Comparison of ENCODE assay signal across 22 cellular contexts in the genomic region with DNA sequence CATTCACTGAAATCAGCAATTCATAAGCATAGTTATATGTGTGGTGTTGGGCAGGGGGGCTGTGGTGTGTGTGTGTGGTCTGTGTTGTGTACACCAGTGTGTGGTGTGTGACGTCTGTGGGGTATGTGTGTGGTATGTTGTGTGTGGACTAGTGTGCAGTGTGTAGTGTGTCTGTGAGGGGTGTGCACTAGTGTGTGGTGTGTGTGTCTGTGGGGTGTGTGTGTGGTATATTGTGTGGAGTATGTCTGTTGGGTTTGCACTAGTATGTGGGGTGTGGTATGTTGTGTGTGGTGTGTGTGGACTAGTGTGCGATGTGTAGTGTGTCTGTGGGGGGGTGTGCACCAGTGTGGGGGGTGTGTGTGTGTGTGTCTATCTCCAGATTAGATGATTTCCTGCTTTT. TPM values are rescaled to one million over a fixed set of nuclear protein-coding genes. Genes with fewer than 3 reads are reported as not detected.
A peak's percentile ranks its signal among the peaks of the same experiment; 100 is the strongest.
DNase-seq lines count a peak whose midpoint lies in the region; ATAC-seq, FAIRE-seq and TF ChIP-seq lines count a peak whose summit lies in the region.
"Had no signal": no experiment of that assay in that cellular context is flagged by ENCODE, and none has a peak within 500 bp of the region (broad histone marks: within the 10 kb centered on the region; RNA-seq: fewer than 3 reads in every experiment).

No MANE protein-coding gene starts in this region.

- TF ChIP-seq POLR2A in HCT116 (IDR thresholded peaks at IDR 0.05; ENCODE audit: borderline replicate concordance, extremely low read depth, insufficient read depth, insufficient read length) (no peak), K562 (conservative IDR thresholded peaks at IDR 0.05) (no peak), gastroesophageal sphincter (IDR thresholded peaks at IDR 0.05) (no peak)

- TF ChIP-seq EP300 in K562 (IDR thresholded peaks at IDR 0.05; ENCODE audit: low read length), result no peak
- no peak for TF ChIP-seq EP300 in gastroesophageal sphincter (IDR thresholded peaks at IDR 0.05)

- no peaks in the 10 kb centered on the region for H3K79me2 ChIP-seq in HCT116 (ENCODE audit: insufficient read depth, low read length)
- no peaks in the 10 kb centered on the region for H3K79me2 ChIP-seq in K562 (ENCODE audit: control insufficient read depth, insufficient read depth, low read length)
- no peaks in the 10 kb centered on the region for H3K79me2 ChIP-seq in trophoblast cell (ENCODE audit: control insufficient read depth, insufficient read depth, low read length, poor library complexity)

- ATAC-seq in HCT116 (no peak), K562 (no peak), gastroesophageal sphincter (no peak)

- H3K4ac ChIP-seq in trophoblast cell (ENCODE audit: low read depth, low read length), result no peak overlapping the region

- no peak overlapping the region for H3K4me3 Mint-ChIP-seq in activated naive CD4-positive, alpha-beta T cell treated with anti-CD3 and anti-CD28 coated beads, Interleukin-2, amount 50 U/mL, for 24 hours

- RAD21 ChIA-PET in HCT116 (lab: Charles Lee; ENCODE audit: low non-redundant PET in 1 of 2, low total read pairs in 2 of 2, uncharacterized antibody in 2 of 2, unreplicated experiment in 2 of 2), result no interaction called here

- H3K18ac ChIP-seq in trophoblast cell (ENCODE audit: low read length), result no peak overlapping the region

- no peaks in the 10 kb centered on the region for H3K9me2 ChIP-seq in HCT116 (ENCODE audit: insufficient read depth)

- no peak overlapping the region for H2AK5ac ChIP-seq in trophoblast cell (ENCODE audit: low read length)

- 0% methylated on average over 1 of the region's 2 CpGs for WGBS in K562 (ENCODE audit: insufficient coverage, low coverage, missing lambda C conversion rate)
- WGBS in trophoblast cell (ENCODE audit: extremely low coverage, insufficient coverage, insufficient read length), result 100% methylated on average over 1 of the region's 2 CpGs
- 50 to 80% methylated on average over 1 to 2 of the region's 2 CpGs for WGBS in gastroesophageal sphincter (ENCODE audit: low coverage in 1 of 2), 2 donors

- CTCF ChIA-PET in HCT116 (lab: Charles Lee), result no interaction called here
- CTCF ChIA-PET in K562 (lab: Yijun Ruan, JAX; ENCODE audit: low intra/inter-chr PET ratio), result interaction anchor here (2.7 kb wide), 1 partner anchor 276 kb away, joined by 26 read pairs; no protein-coding TSS in a partner anchor

- TF ChIP-seq RAD21 in HCT116 (IDR thresholded peaks at IDR 0.05; ENCODE audit: low read depth), result no peak
- TF ChIP-seq RAD21 in K562 (CRISPR knock-in tag; conservative IDR thresholded peaks at IDR 0.05 in 1 of 2, IDR thresholded peaks at IDR 0.05 in 1 of 2), result no peak

- no peak overlapping the region for H3K4me3 ChIP-seq in HCT116 (replicated peaks in 1 of 2; ENCODE audit: low read depth in 1 of 2, low read length in 2 of 2)
- H3K4me3 ChIP-seq in K562, result no peak overlapping the region
- H3K4me3 ChIP-seq in trophoblast cell (ENCODE audit: low read depth, low read length), result peak overlapping the region; percentile 57
- H3K4me3 ChIP-seq in kidney (ENCODE audit: low read length in 2 of 2), result no peak overlapping the region
- no peak overlapping the region for H3K4me3 ChIP-seq in gastroesophageal sphincter
- H3K4me3 ChIP-seq: body of pancreas, lung, Peyer's patch, testis had no signal

- no peaks in the 10 kb centered on the region for H3K9me1 ChIP-seq in K562 (ENCODE audit: control insufficient read depth, insufficient read depth, low read length)

- POLR2A ChIA-PET in HCT116 (lab: Charles Lee), result no interaction called here
- POLR2A ChIA-PET in K562 (lab: Yijun Ruan, JAX), result no interaction called here

- TF ChIP-seq CTCF in HCT116 (IDR thresholded peaks at IDR 0.05 in 2 of 3, conservative IDR thresholded peaks at IDR 0.05 in 1 of 3; ENCODE audit: borderline replicate concordance in 1 of 3, insufficient read depth in 1 of 3, low read depth in 2 of 3, low read length in 2 of 3) (no peak), K562 (IDR thresholded peaks at IDR 0.05 in 2 of 3, conservative IDR thresholded peaks at IDR 0.05 in 1 of 3; ENCODE audit: insufficient read depth in 2 of 3, low read depth in 1 of 3, low read length in 3 of 3) (no peak), kidney (IDR thresholded peaks at IDR 0.05; ENCODE audit: borderline replicate concordance, extremely low read depth, insufficient read depth) (no peak), gastroesophageal sphincter (IDR thresholded peaks at IDR 0.05) (no peak)

- H3K9me3 Mint-ChIP-seq in activated naive CD4-positive, alpha-beta T cell treated with anti-CD3 and anti-CD28 coated beads, Interleukin-2, amount 50 U/mL, for 24 hours, result no peaks in the 10 kb centered on the region
- H3K9me3 Mint-ChIP-seq: CD8-positive, alpha-beta memory T cell had no signal

- no peak overlapping the region for H2BK120ac ChIP-seq in trophoblast cell (ENCODE audit: insufficient read depth, low read length, poor library complexity)

- no peaks in the 10 kb centered on the region for H3K79me1 ChIP-seq in trophoblast cell (ENCODE audit: low read length)

- H3K27ac ChIP-seq in HCT116 (ENCODE audit: low read depth, low read length) (no peak overlapping the region), K562 (ENCODE audit: extremely low read depth, low read depth, low read length) (no peak overlapping the region), trophoblast cell (ENCODE audit: low read depth, low read length) (no peak overlapping the region), kidney (ENCODE audit: low read depth in 2 of 2, low read length in 2 of 2) (no peak overlapping the region), gastroesophageal sphincter (no peak overlapping the region)
- H3K27ac ChIP-seq: body of pancreas, Peyer's patch, testis had no signal

- H3K27ac Mint-ChIP-seq in activated naive CD4-positive, alpha-beta T cell treated with anti-CD3 and anti-CD28 coated beads, Interleukin-2, amount 50 U/mL, for 24 hours, result peak overlapping the region; percentile 0

- H2AFZ ChIP-seq in HCT116 (ENCODE audit: low read depth, low read length, poor library complexity, severe bottlenecking) (peak overlapping the region; percentile 46), K562 (ENCODE audit: low read depth, low read length) (no peak overlapping the region), trophoblast cell (ENCODE audit: insufficient read depth, low read length, poor library complexity) (no peak overlapping the region)

- H3K4me1 ChIP-seq in HCT116 (ENCODE audit: control insufficient read depth in 1 of 2, insufficient read depth in 2 of 2, low read length in 2 of 2) (peaks cover 0 to 19% of the 10 kb centered on the region in 2 experiments; a peak in 3 of 4 replicates), K562 (replicated peaks in 1 of 2; ENCODE audit: control insufficient read depth in 2 of 2, insufficient read depth in 2 of 2, low read length in 2 of 2) (peaks cover 12 to 21% of the 10 kb centered on the region in 2 experiments; a peak in 4 of 5 replicates), trophoblast cell (ENCODE audit: control insufficient read depth in 1 of 2, insufficient read depth in 2 of 2, low read length in 2 of 2) (no peaks in the 10 kb centered on the region), kidney (ENCODE audit: control insufficient read depth in 1 of 2, insufficient read depth in 1 of 2, low read depth in 1 of 2, low read length in 2 of 2) (peaks cover 0 to 3% of the 10 kb centered on the region in 2 donors), gastroesophageal sphincter (peaks cover 0 to 17% (median 2%) of the 10 kb centered on the region in 3 donors)
- H3K4me1 ChIP-seq: testis had no signal

- no peaks in the 10 kb centered on the region for H3K27me3 ChIP-seq in HCT116 (ENCODE audit: insufficient read depth, low read length)
- H3K27me3 ChIP-seq in K562 (ENCODE audit: control insufficient read depth in 2 of 2, insufficient read depth in 2 of 2, low read length in 2 of 2), result no peaks in the 10 kb centered on the region
- no peaks in the 10 kb centered on the region for H3K27me3 ChIP-seq in trophoblast cell (ENCODE audit: insufficient read depth, low read length)
- peaks cover 29% of the 10 kb centered on the region for H3K27me3 ChIP-seq in gastroesophageal sphincter
- H3K27me3 ChIP-seq: body of pancreas, Peyer's patch, testis had no signal

- H2BK12ac ChIP-seq in trophoblast cell (ENCODE audit: low read length), result no peak overlapping the region

- H3K36me3 ChIP-seq in HCT116 (ENCODE audit: control insufficient read depth in 1 of 2, insufficient read depth in 2 of 2, low read length in 2 of 2) (no peaks in the 10 kb centered on the region), K562 (ENCODE audit: control insufficient read depth, insufficient read depth, low read length) (no peaks in the 10 kb centered on the region), trophoblast cell (ENCODE audit: control insufficient read depth in 1 of 2, insufficient read depth in 2 of 2, low read length in 2 of 2) (no peaks in the 10 kb centered on the region), kidney (ENCODE audit: control insufficient read depth in 1 of 2, insufficient read depth in 2 of 2, low read length in 2 of 2) (no peaks in the 10 kb centered on the region), gastroesophageal sphincter (no peaks in the 10 kb centered on the region)
- H3K36me3 ChIP-seq: Peyer's patch had no signal

- no peak overlapping the region for H4K12ac ChIP-seq in trophoblast cell (ENCODE audit: low read depth, low read length)

- intact Hi-C loops in HCT116 (cut with micrococcal nuclease), result loop anchor here (2.0 kb wide), 3 partner anchors 77 to 607 kb away; no protein-coding TSS in a partner anchor
- intact Hi-C loops in K562 (cut with micrococcal nuclease), result loop anchor here (5.0 kb wide), 1 partner anchor 410 kb away; no protein-coding TSS in a partner anchor
- intact Hi-C loops in kidney (cut with DNase I), result no loop called here

- H3K4me2 ChIP-seq in HCT116 (ENCODE audit: low read length) (peak overlapping the region; percentile 68; the same call in 1 of the 2 replicates), K562 (ENCODE audit: insufficient read depth, low read length) (no peak overlapping the region), trophoblast cell (ENCODE audit: low read length) (no peak overlapping the region)

- H4K20me1 ChIP-seq in HCT116 (ENCODE audit: insufficient read depth) (no peaks in the 10 kb centered on the region), K562 (replicated peaks; ENCODE audit: control insufficient read depth, insufficient read depth, low read length) (no peaks in the 10 kb centered on the region)

- no peak overlapping the region for H4K8ac ChIP-seq in trophoblast cell (ENCODE audit: low read depth, low read length)

- peak overlapping the region; percentile 95 for H3K23ac ChIP-seq in trophoblast cell (ENCODE audit: low read length)

- FAIRE-seq in K562 (lab: Jason Lieb, UNC), result peak; percentile 26
- FAIRE-seq in kidney (lab: Jason Lieb, UNC), result no peak
- FAIRE-seq: A204.1 had no signal

- H2BK5ac ChIP-seq in trophoblast cell (ENCODE audit: low read depth, low read length, poor library complexity), result no peak overlapping the region

- H3K9ac ChIP-seq in HCT116 (ENCODE audit: low read length) (no peak overlapping the region), K562 (ENCODE audit: insufficient read depth in 1 of 2, low read depth in 2 of 2, low read length in 2 of 2) (no peak overlapping the region), trophoblast cell (ENCODE audit: low read length) (no peak overlapping the region), kidney (ENCODE audit: low read length in 2 of 2) (no peak overlapping the region)

- H3K9me3 ChIP-seq in HCT116 (ENCODE audit: control insufficient read depth in 1 of 2, insufficient read depth in 1 of 2, low read depth in 1 of 2, low read length in 2 of 2) (no peaks in the 10 kb centered on the region), K562 (replicated peaks; ENCODE audit: control insufficient read depth, insufficient read depth, low read depth, low read length) (no peaks in the 10 kb centered on the region), trophoblast cell (ENCODE audit: insufficient read depth, low read depth, low read length) (no peaks in the 10 kb centered on the region), kidney (ENCODE audit: control insufficient read depth in 1 of 2, low read length in 2 of 2) (no peaks in the 10 kb centered on the region), gastroesophageal sphincter (no peaks in the 10 kb centered on the region)
- H3K9me3 ChIP-seq: body of pancreas, Peyer's patch, testis had no signal

- H3K4me1 Mint-ChIP-seq in activated naive CD4-positive, alpha-beta T cell treated with anti-CD3 and anti-CD28 coated beads, Interleukin-2, amount 50 U/mL, for 24 hours, result peaks cover 43% of the 10 kb centered on the region

- no peaks in the 10 kb centered on the region for H3K27me3 Mint-ChIP-seq in activated naive CD4-positive, alpha-beta T cell treated with anti-CD3 and anti-CD28 coated beads, Interleukin-2, amount 50 U/mL, for 24 hours

- no peak for DNase-seq in activated naive CD4-positive, alpha-beta T cell treated with anti-CD3 and anti-CD28 coated beads, Interleukin-2, amount 50 U/mL, for 16 hours
- no peak for DNase-seq in HCT116 (ENCODE audit: low read depth, low spot score)
- DNase-seq in K562 (ENCODE audit: extremely low read depth in 1 of 4, low spot score in 3 of 4), result no peak
- no peak for DNase-seq in trophoblast cell
- DNase-seq in kidney, result no peak
- no peak for DNase-seq in retina
- DNase-seq: EL; glutamatergic neuron; MM.1S; posterior cingulate gyrus; SIG-M5; stimulated activated CD4-positive, alpha-beta T cell treated with anti-CD3 and anti-CD28 coated beads, Interleukin-15, amount 100 ng/mL, for 24 hours; testis had no signal

- BruUV-seq in HCT116 (replicated peaks; lab: Mats Ljungman, UMichigan), result no TSS peak
- BruUV-seq in K562 (replicated peaks; lab: Mats Ljungman, UMichigan), result no TSS peak

- in situ Hi-C loops in K562 (cut with MboI), result no loop called here

- H4K91ac ChIP-seq in trophoblast cell (ENCODE audit: low read depth, low read length), result no peak overlapping the region

- H3K36me3 Mint-ChIP-seq in activated naive CD4-positive, alpha-beta T cell treated with anti-CD3 and anti-CD28 coated beads, Interleukin-2, amount 50 U/mL, for 24 hours, result no peaks in the 10 kb centered on the region
- H3K36me3 Mint-ChIP-seq: CD8-positive, alpha-beta memory T cell had no signal

- H3K14ac ChIP-seq in trophoblast cell (ENCODE audit: low read length), result no peak overlapping the region

RNA-seq across cellular contexts. Expression of a gene that starts 7.2 kb away (rescaled TPM):
- total RNA-seq in HCT116 (2021; ENCODE audit: unreplicated experiment) (61.0 TPM), K562 (2014; rRNA removed) (26.4 and 28.2 TPM in 2 replicates), K562 (2014; rRNA removed; fragmentation: Illumina TruSeq; extraction: Trizol) (51.6 and 58.7 TPM in 2 replicates), K562 (2015; rRNA removed; fragmentation: Illumina TruSeq; extraction: Trizol) (46.9 and 48.5 TPM in 2 replicates), K562 (2021) (54.0 and 59.7 TPM in 2 replicates), kidney (57.7 TPM), gastroesophageal sphincter (10 to 100 TPM; 40.1 to 53.1 (median 47.4) TPM)
- 32.5 and 44.4 TPM in 2 replicates for polyA plus RNA-seq in HCT116 (2012)
- 144 and 291 TPM in 2 replicates for total RNA-seq in K562 (2011; cell fraction: chromatin; rRNA removed; ENCODE audit: low replicate concordance)
- 66.0 and 82.0 TPM in 2 replicates for total RNA-seq in K562 (2011; cell fraction: nucleolus; rRNA removed)
- 130 and 163 TPM in 2 replicates for total RNA-seq in K562 (2011; cell fraction: nucleoplasm; rRNA removed)
- polyA plus RNA-seq in K562 (2011; rRNA removed) (101 and 102 TPM in 2 replicates), K562 (2014; fragmentation: Illumina TruSeq; extraction: Trizol) (65.7 and 70.2 TPM in 2 replicates), K562 (2014; fragmentation: Nextera tagmentation; extraction: Ambion mirVana) (10 to 100 TPM; 23.2 to 29.8 TPM), K562 (2014; rRNA removed) (67.6 and 68.0 TPM in 2 replicates), kidney (ENCODE audit: insufficient read depth, low read depth, low replicate concordance) (49.3 TPM)
- polyA plus RNA-seq in K562 (2011; cell fraction: cytosol; rRNA removed), result 28.9 and 36.2 TPM in 2 replicates
- 171 and 301 TPM in 2 replicates for polyA plus RNA-seq in K562 (2011; cell fraction: nucleus; rRNA removed)
- 44.2 and 83.9 TPM in 2 replicates for polyA plus RNA-seq in K562 (2012)
- 82.2 and 103 TPM in 2 replicates for polyA minus RNA-seq in K562 (2011; rRNA and poly(A)+ RNA removed)
- polyA minus RNA-seq in K562 (2011; cell fraction: cytosol; rRNA and poly(A)+ RNA removed), result 28.1 and 34.2 TPM in 2 replicates
- 72.6 and 131 TPM in 2 replicates for polyA minus RNA-seq in K562 (2011; cell fraction: nucleus; rRNA and poly(A)+ RNA removed)
- polyA plus RNA-seq in trophoblast cell (2013), result 48.8 and 50.6 TPM in 2 replicates

RNA-seq across cellular contexts. Expression of a gene that starts 48.5 kb away (rescaled TPM):
- total RNA-seq in HCT116 (2021; ENCODE audit: unreplicated experiment) (not detected), K562 (2014; rRNA removed) (not detected in 2 replicates), K562 (2014; rRNA removed; fragmentation: Illumina TruSeq; extraction: Trizol) (not detected in 2 replicates), K562 (2015; rRNA removed; fragmentation: Illumina TruSeq; extraction: Trizol) (not detected in 2 replicates), K562 (2021) (not detected in 2 replicates), kidney (not detected), gastroesophageal sphincter (not detected)
- polyA plus RNA-seq in HCT116 (2012), result not detected in 2 replicates
- not detected in 2 replicates for total RNA-seq in K562 (2011; cell fraction: chromatin; rRNA removed; ENCODE audit: low replicate concordance)
- total RNA-seq in K562 (2011; cell fraction: nucleolus; rRNA removed), result not detected in 2 replicates
- total RNA-seq in K562 (2011; cell fraction: nucleoplasm; rRNA removed), result not detected in 2 replicates
- polyA plus RNA-seq in K562 (2011; rRNA removed) (not detected in 2 replicates), K562 (2014; fragmentation: Illumina TruSeq; extraction: Trizol) (not detected in 2 replicates), K562 (2014; fragmentation: Nextera tagmentation; extraction: Ambion mirVana) (not detected), K562 (2014; rRNA removed) (not detected in 2 replicates), kidney (ENCODE audit: insufficient read depth, low read depth, low replicate concordance) (not detected)
- not detected in 2 replicates for polyA plus RNA-seq in K562 (2011; cell fraction: cytosol; rRNA removed)
- not detected in 2 replicates for polyA plus RNA-seq in K562 (2011; cell fraction: nucleus; rRNA removed)
- polyA plus RNA-seq in K562 (2012), result 0.07 and 0.40 TPM in 2 replicates
- polyA minus RNA-seq in K562 (2011; rRNA and poly(A)+ RNA removed), result not detected in 2 replicates
- not detected in 2 replicates for polyA minus RNA-seq in K562 (2011; cell fraction: cytosol; rRNA and poly(A)+ RNA removed)
- polyA minus RNA-seq in K562 (2011; cell fraction: nucleus; rRNA and poly(A)+ RNA removed), result not detected in 2 replicates
- not detected in 2 replicates for polyA plus RNA-seq in trophoblast cell (2013)
- total RNA-seq: body of pancreas; CD8-positive, alpha-beta memory T cell; chondrocyte; Peyer's patch had no signal
- polyA plus RNA-seq: neural cell had no signal

RNA-seq across cellular contexts. Expression of a gene that starts 53.9 kb away (rescaled TPM):
- total RNA-seq in HCT116 (2021; ENCODE audit: unreplicated experiment) (31.8 TPM), K562 (2014; rRNA removed) (36.2 and 57.8 TPM in 2 replicates), K562 (2014; rRNA removed; fragmentation: Illumina TruSeq; extraction: Trizol) (39.1 and 40.5 TPM in 2 replicates), K562 (2015; rRNA removed; fragmentation: Illumina TruSeq; extraction: Trizol) (44.2 and 48.2 TPM in 2 replicates), K562 (2021) (36.0 and 40.9 TPM in 2 replicates), kidney (41.7 TPM), gastroesophageal sphincter (10 to 100 TPM; 31.0 to 40.0 (median 37.9) TPM)
- polyA plus RNA-seq in HCT116 (2012), result 19.4 and 22.3 TPM in 2 replicates
- 115 and 227 TPM in 2 replicates for total RNA-seq in K562 (2011; cell fraction: chromatin; rRNA removed; ENCODE audit: low replicate concordance)
- total RNA-seq in K562 (2011; cell fraction: nucleolus; rRNA removed), result 74.5 and 80.1 TPM in 2 replicates
- total RNA-seq in K562 (2011; cell fraction: nucleoplasm; rRNA removed), result 135 and 213 TPM in 2 replicates
- polyA plus RNA-seq in K562 (2011; rRNA removed) (56.7 and 59.9 TPM in 2 replicates), K562 (2014; fragmentation: Illumina TruSeq; extraction: Trizol) (56.1 and 64.8 TPM in 2 replicates), K562 (2014; fragmentation: Nextera tagmentation; extraction: Ambion mirVana) (10 to 100 TPM; 15.6 to 17.5 TPM), K562 (2014; rRNA removed) (64.1 and 76.5 TPM in 2 replicates), kidney (ENCODE audit: insufficient read depth, low read depth, low replicate concordance) (34.5 TPM)
- 27.1 and 32.5 TPM in 2 replicates for polyA plus RNA-seq in K562 (2011; cell fraction: cytosol; rRNA removed)
- polyA plus RNA-seq in K562 (2011; cell fraction: nucleus; rRNA removed), result 97.8 and 111 TPM in 2 replicates
- 50.7 and 62.2 TPM in 2 replicates for polyA plus RNA-seq in K562 (2012)
- 27.1 and 29.9 TPM in 2 replicates for polyA minus RNA-seq in K562 (2011; rRNA and poly(A)+ RNA removed)
- polyA minus RNA-seq in K562 (2011; cell fraction: cytosol; rRNA and poly(A)+ RNA removed), result 13.0 and 14.2 TPM in 2 replicates
- polyA minus RNA-seq in K562 (2011; cell fraction: nucleus; rRNA and poly(A)+ RNA removed), result 38.2 and 48.3 TPM in 2 replicates
- 52.6 and 53.2 TPM in 2 replicates for polyA plus RNA-seq in trophoblast cell (2013)
